ENCODE assay signal across 19 cellular contexts in the genomic region with DNA sequence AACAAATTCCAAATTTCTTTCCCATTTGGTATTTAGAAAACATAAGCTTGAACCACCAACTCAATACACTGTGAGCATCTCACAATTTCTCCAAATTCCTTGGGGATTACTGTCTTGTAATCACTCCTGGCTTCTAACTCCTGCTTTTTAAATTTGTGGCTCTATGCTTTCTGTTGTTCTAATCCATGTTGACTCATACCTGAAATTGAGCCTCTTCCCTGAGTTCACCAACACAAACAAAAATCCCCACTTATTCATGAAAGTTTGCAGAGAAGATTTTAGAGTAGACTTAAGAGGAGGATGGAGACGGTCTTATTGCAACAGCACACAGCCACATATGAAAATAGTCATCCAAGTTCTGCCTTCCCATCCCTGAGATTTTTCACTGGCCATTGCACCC.
DNase-seq lines count a peak whose midpoint lies in the region; ATAC-seq and TF ChIP-seq lines count a peak whose summit lies in the region.
"Had no signal": no experiment of that assay in that cellular context is flagged by ENCODE, and none has a peak within 500 bp of the region (broad histone marks: within the 10 kb centered on the region; RNA-seq: fewer than 3 reads in every experiment).

No MANE protein-coding gene starts in this region.

- DNase-seq in Daoy (ENCODE audit: low read depth) (peak; percentile 22), astrocyte of the hippocampus (ENCODE audit: low read depth, low spot score) (peak; percentile 31), osteoblast (ENCODE audit: insufficient read length, low spot score, missing footprints) (peak; percentile 55), AML-193 (lab: John Stamatoyannopoulos, UW) (no peak), NCI-H2196 (lab: John Stamatoyannopoulos, UW; ENCODE audit: unreplicated experiment) (no peak), NCI-H2081 (lab: John Stamatoyannopoulos, UW) (no peak)
- DNase-seq: activated CD4-positive, alpha-beta T cell treated with anti-CD3 and anti-CD28 coated beads, Interleukin-2, amount 50 U/mL, for 48 hours; activated T-cell treated with anti-CD3 and anti-CD28 coated beads, Interleukin-2, amount 50 U/mL, for 48 hours; GF-D8; NCI-H1105 treated with DMSO at 0.1 percent for 48 hours; NCI-H2227 treated with DMSO at 0.1 percent for 48 hours; psoas muscle; SHP77 treated with DMSO at 0.1 percent for 48 hours; substantia nigra had no signal

- TF ChIP-seq CTCF in osteoblast (IDR thresholded peaks at IDR 0.05; ENCODE audit: extremely low read depth, low read depth, low read length), result no peak

- H3K27ac ChIP-seq in KOPT-K1 (ENCODE audit: low read depth, low read length, poor library complexity, severe bottlenecking), result peak overlapping the region; percentile 90
- H3K27ac ChIP-seq in osteoblast (ENCODE audit: low read depth, low read length), result peak overlapping the region; percentile 30
- H3K27ac ChIP-seq: coronary artery, psoas muscle had no signal

- ATAC-seq in HG02571 (IDR thresholded peaks at IDR 0.05; ENCODE audit: unreplicated experiment), result no peak
- ATAC-seq: GM23338; natural killer cell treated with Interleukin-12 subunit alpha and Interleukin-12 subunit beta and Interleukin-15 and Interleukin-18, amount 100 ng/mL, for 72 hours; psoas muscle had no signal

- peaks cover 22% of the 10 kb centered on the region for H3K4me1 ChIP-seq in osteoblast (ENCODE audit: insufficient read depth, low read length)
- H3K4me1 ChIP-seq: psoas muscle had no signal

- H4K20me1 ChIP-seq in osteoblast (ENCODE audit: insufficient read depth, low read length), result no peaks in the 10 kb centered on the region

- no peaks in the 10 kb centered on the region for H3K27me3 ChIP-seq in osteoblast (ENCODE audit: insufficient read depth, low read length)

- H3K4me3 ChIP-seq in osteoblast (ENCODE audit: insufficient read depth, low read length), result no peak overlapping the region
- H3K4me3 ChIP-seq: coronary artery, GM23338, psoas muscle had no signal

- H3K36me3 ChIP-seq in KOPT-K1 (ENCODE audit: insufficient read depth, low read length) (no peaks in the 10 kb centered on the region), osteoblast (ENCODE audit: insufficient read depth, low read length) (no peaks in the 10 kb centered on the region)

- no peaks in the 10 kb centered on the region for H3K9me3 ChIP-seq in KOPT-K1 (ENCODE audit: insufficient read depth, low read length, poor library complexity, severe bottlenecking)
- H3K9me3 ChIP-seq in osteoblast (ENCODE audit: low read depth, low read length), result no peaks in the 10 kb centered on the region
- H3K9me3 ChIP-seq: psoas muscle had no signal

- no peak overlapping the region for H2AFZ ChIP-seq in osteoblast (ENCODE audit: low read length)

- peak overlapping the region; percentile 12 for H3K4me2 ChIP-seq in osteoblast (ENCODE audit: insufficient read depth, low read length)
- H3K4me2 ChIP-seq: GM23338 had no signal

- H3K79me2 ChIP-seq in osteoblast (ENCODE audit: insufficient read depth, low read length), result no peaks in the 10 kb centered on the region

Comparison
In these comparisons a context has a peak if more than half of its experiments do, and no peak if none do; other contexts are left out.
1. DNase-seq: peak in Daoy (single experiment), astrocyte of the hippocampus (single experiment) and osteoblast (single experiment); none in AML-193 (0 of 2), NCI-H2196 (single experiment) and NCI-H2081 (0 of 2).